8 cellular contexts compared by ENCODE assay signal in genomic region chr7:29684787-29685650, GRCh38.
DNase-seq lines count a peak whose midpoint lies in the region; ATAC-seq, FAIRE-seq and TF ChIP-seq lines count a peak whose summit lies in the region.

No MANE protein-coding gene starts in this region.

- WGBS in H1 (ENCODE audit: extremely low coverage in 1 of 2, insufficient coverage in 1 of 2, insufficient read length in 1 of 2, insufficient replicate concordance in 2 of 2, low coverage in 1 of 2, low lambda C conversion rate in 2 of 2, missing lambda C conversion rate in 1 of 2), 2 experiments, result 1% methylated on average over 95 of the region's 114 CpGs; no CpG with 5 or more reads in 1 of the 2 experiments

- no peak overlapping the region for H2AK5ac ChIP-seq in H1 (ENCODE audit: low read depth, low read length)

- no peak overlapping the region for H2BK15ac ChIP-seq in H1 (ENCODE audit: low read length)

- peak overlapping the region; percentile 60 for H3K18ac ChIP-seq in H1 (ENCODE audit: extremely low read depth, low read length)

- H3K4me1 ChIP-seq in A673 (ENCODE audit: insufficient read depth, low read length, poor library complexity, severe bottlenecking) (no peaks in the 10 kb centered on the region), H1 (replicated peaks in 1 of 4; ENCODE audit: control insufficient read depth in 3 of 4, insufficient read depth in 4 of 4, low read length in 3 of 4) (no peaks in the 10 kb centered on the region)

- H3K36me3 Mint-ChIP-seq in activated CD8-positive, alpha-beta T cell treated with anti-CD3 and anti-CD28 coated beads, Interleukin-2, amount 10 ng/mL, durations not matched to agents 7 days and 5 days (ENCODE audit: low read depth), result no peaks in the 10 kb centered on the region

- H3K27me3 ChIP-seq in A673 (replicated peaks; ENCODE audit: insufficient read depth, low read depth, low read length, poor library complexity), result no peaks in the 10 kb centered on the region
- no peaks in the 10 kb centered on the region for H3K27me3 ChIP-seq in H1 (replicated peaks in 1 of 4; ENCODE audit: control insufficient read depth in 3 of 4, extremely low read depth in 1 of 4, insufficient read depth in 3 of 4, low read length in 3 of 4)

- TF ChIP-seq POLR2A in GM18505 (IDR thresholded peaks at IDR 0.05; ENCODE audit: borderline replicate concordance, extremely low read depth, insufficient read depth, insufficient read length) (no peak), H1 (IDR thresholded peaks at IDR 0.05; ENCODE audit: control extremely low read depth in 1 of 2, low read depth in 2 of 2, low read length in 2 of 2) (no peak)

- intact Hi-C loops in A673 (cut with micrococcal nuclease; ENCODE audit: unreplicated experiment), result no loop called here

- H3K4me1 Mint-ChIP-seq in activated CD8-positive, alpha-beta T cell treated with anti-CD3 and anti-CD28 coated beads, Interleukin-2, amount 10 ng/mL, durations not matched to agents 7 days and 5 days (ENCODE audit: low read depth), result peaks cover 11% of the 10 kb centered on the region

- no peak overlapping the region for H4K5ac ChIP-seq in H1 (ENCODE audit: insufficient read length, low read depth, low read length)

- H2BK5ac ChIP-seq in H1 (ENCODE audit: low read depth, low read length), result no peak overlapping the region

- no peak overlapping the region for H3K27ac Mint-ChIP-seq in activated CD8-positive, alpha-beta T cell treated with anti-CD3 and anti-CD28 coated beads, Interleukin-2, amount 10 ng/mL, durations not matched to agents 7 days and 5 days

- BruUV-seq in A673 (replicated peaks; lab: Mats Ljungman, UMichigan), result no TSS peak

- H4K8ac ChIP-seq in H1 (ENCODE audit: extremely low read depth, insufficient read depth, low read length), result 0 out of 2 replicates have a peak overlapping the region, but pooled peaks have one; percentile 51

- no peak overlapping the region for H2BK12ac ChIP-seq in H1 (ENCODE audit: low read depth, low read length)

- H3K4me3 ChIP-seq in A673 (ENCODE audit: low read depth, low read length, poor library complexity, severe bottlenecking) (peak overlapping the region; percentile 73), H1 (ENCODE audit: extremely low read depth in 1 of 4, insufficient read depth in 2 of 4, low read depth in 3 of 4, low read length in 4 of 4) (peak overlapping the region; percentile 53 to 77 (median 68))

- no peak overlapping the region for H3K4ac ChIP-seq in H1 (replicated peaks; ENCODE audit: insufficient read length, low read depth, low read length)

- H3K27me3 Mint-ChIP-seq in activated CD8-positive, alpha-beta T cell treated with anti-CD3 and anti-CD28 coated beads, Interleukin-2, amount 10 ng/mL, durations not matched to agents 7 days and 5 days (ENCODE audit: low read depth), result peaks cover 29% of the 10 kb centered on the region

- CTCF ChIA-PET in A673 (lab: Charles Lee) (no interaction called here), H1 (lab: Charles Lee; ENCODE audit: partially characterized antibody) (no interaction called here)
- CTCF ChIA-PET in activated CD8-positive, alpha-beta T cell treated with anti-CD3 and anti-CD28 coated beads, Interleukin-2, amount 10 ng/mL, durations not matched to agents 7 days and 5 days (lab: Charles Lee), result no interaction called here

- no peak for TF ChIP-seq RAD21 in H1 (IDR thresholded peaks at IDR 0.05 in 1 of 2, conservative IDR thresholded peaks at IDR 0.05 in 1 of 2; ENCODE audit: low read depth in 2 of 2, low read length in 2 of 2)

- H3K23me2 ChIP-seq in H1 (ENCODE audit: low read depth, low read length), result no peaks in the 10 kb centered on the region

- H3K36me3 ChIP-seq in A673 (ENCODE audit: insufficient read depth, low read length, poor library complexity, severe bottlenecking) (no peaks in the 10 kb centered on the region), H1 (ENCODE audit: control insufficient read depth in 2 of 4, insufficient read depth in 4 of 4, low read length in 3 of 4) (no peaks in the 10 kb centered on the region)

- ATAC-seq in GM18505 (IDR thresholded peaks at IDR 0.05; ENCODE audit: unreplicated experiment), result peak; percentile 76
- ATAC-seq in HG03045 (IDR thresholded peaks at IDR 0.05; ENCODE audit: unreplicated experiment), result peak; percentile 79
- peak; percentile 86 for ATAC-seq in activated CD8-positive, alpha-beta T cell treated with anti-CD3 and anti-CD28 coated beads, Interleukin-2, amount 10 ng/mL, durations not matched to agents 7 days and 5 days

- no peaks in the 10 kb centered on the region for H3K79me1 ChIP-seq in H1 (ENCODE audit: low read depth, low read length)

- peak overlapping the region; percentile 45 to 60; a peak in 3 of 4 replicates for H3K4me2 ChIP-seq in H1 (ENCODE audit: insufficient read depth in 1 of 2, low read depth in 2 of 2, low read length in 2 of 2)

- peak; percentile 60 for DNase-seq in A673 (ENCODE audit: low spot score)
- DNase-seq in NCI-H526 (lab: John Stamatoyannopoulos, UW), result peak; percentile 51 to 83
- DNase-seq in activated CD8-positive, alpha-beta T cell treated with anti-CD3 and anti-CD28 coated beads, Interleukin-2, amount 10 ng/mL, durations not matched to agents 7 days and 5 days, result peak; percentile 62
- peak; percentile 13 to 86 for DNase-seq in H1 (ENCODE audit: low read depth in 1 of 2, low spot score in 2 of 2)
- peak; percentile 61 for DNase-seq in medulla oblongata (ENCODE audit: extremely low spot score)
- peak; percentile 11 for DNase-seq in stimulated activated CD8-positive, alpha-beta memory T cell treated with anti-CD3 and anti-CD28 coated beads, Interleukin-12 subunit alpha, Interleukin-12 subunit beta, amount 100 ng/mL, for 1 hour (ENCODE audit: low read depth)

- no peak overlapping the region for H2BK20ac ChIP-seq in H1 (ENCODE audit: low read length)

- no peak overlapping the region for H2BK120ac ChIP-seq in H1 (replicated peaks; ENCODE audit: low read depth, low read length)

- H3K4me3 Mint-ChIP-seq in activated CD8-positive, alpha-beta T cell treated with anti-CD3 and anti-CD28 coated beads, Interleukin-2, amount 10 ng/mL, durations not matched to agents 7 days and 5 days, result peak overlapping the region; percentile 81

- peak overlapping the region in 3 of 4 experiments; percentile 66 to 79 (median 72); a peak in 5 of 7 replicates for H3K9ac ChIP-seq in H1 (replicated peaks in 1 of 4; ENCODE audit: extremely low read depth in 1 of 4, low read depth in 3 of 4, low read length in 3 of 4)

- no peak overlapping the region for H3K14ac ChIP-seq in H1 (ENCODE audit: insufficient read length)

- no peak for TF ChIP-seq EP300 in H1 (IDR thresholded peaks at IDR 0.05; ENCODE audit: borderline replicate concordance in 1 of 2, low read depth in 2 of 2, low read length in 2 of 2)

- H3K9me3 ChIP-seq in A673 (ENCODE audit: low read depth, low read length, poor library complexity, severe bottlenecking) (no peaks in the 10 kb centered on the region), H1 (ENCODE audit: insufficient read depth in 2 of 2, low read depth in 1 of 2, low read length in 1 of 2) (no peaks in the 10 kb centered on the region)

- peak overlapping the region; percentile 72 for H3K27ac ChIP-seq in A673 (ENCODE audit: low read depth, low read length, poor library complexity, severe bottlenecking)
- H3K27ac ChIP-seq in H1 (ENCODE audit: low read depth, low read length), result peak overlapping the region; percentile 50; the same call in 1 of the 2 replicates

- H4K91ac ChIP-seq in H1 (replicated peaks; ENCODE audit: insufficient read length, low read length), result no peak overlapping the region

- H3K79me2 ChIP-seq in H1 (ENCODE audit: control insufficient read depth in 1 of 2, insufficient read depth in 2 of 2, low read length in 2 of 2), result no peaks in the 10 kb centered on the region

- TF ChIP-seq CTCF in A673 (conservative IDR thresholded peaks at IDR 0.05; ENCODE audit: low read depth, low read length) (no peak), H1 (IDR thresholded peaks at IDR 0.05; ENCODE audit: control extremely low read depth in 1 of 3, insufficient read depth in 1 of 3, low read depth in 1 of 3, low read length in 3 of 3) (no peak)

- no peak overlapping the region for H3K56ac ChIP-seq in H1 (replicated peaks; ENCODE audit: insufficient read length, low read depth, low read length)

- H2AFZ ChIP-seq in H1 (ENCODE audit: low read length), result peak overlapping the region; percentile 62; the same call in 1 of the 2 replicates

- no peak overlapping the region for H3K23ac ChIP-seq in H1 (ENCODE audit: insufficient read length)

- FAIRE-seq in H1 (lab: Jason Lieb, UNC), result no peak

- H3K9me3 Mint-ChIP-seq in activated CD8-positive, alpha-beta T cell treated with anti-CD3 and anti-CD28 coated beads, Interleukin-2, amount 10 ng/mL, durations not matched to agents 7 days and 5 days (ENCODE audit: insufficient read depth), result no peaks in the 10 kb centered on the region

- POLR2A ChIA-PET in A673 (lab: Charles Lee; ENCODE audit: low non-redundant PET), result no interaction called here
- POLR2A ChIA-PET in activated CD8-positive, alpha-beta T cell treated with anti-CD3 and anti-CD28 coated beads, Interleukin-2, amount 10 ng/mL, durations not matched to agents 7 days and 5 days (lab: Charles Lee), result no interaction called here
- POLR2A ChIA-PET in H1 (lab: Charles Lee; ENCODE audit: partially characterized antibody), result no interaction called here

- no peaks in the 10 kb centered on the region for H4K20me1 ChIP-seq in H1 (replicated peaks in 1 of 2; ENCODE audit: control insufficient read depth in 1 of 2, insufficient read depth in 2 of 2, low read length in 2 of 2)

TF ChIP-seq in H1, 55 proteins besides CTCF, POLR2A, EP300 and RAD21:
- TF ChIP-seq NRF1 (IDR thresholded peaks at IDR 0.05; ENCODE audit: low read depth, low read length) (peak; percentile 26; the same call in 1 of the 2 replicates), SP2 (IDR thresholded peaks at IDR 0.05; ENCODE audit: low read length) (no peak), EZH2 (IDR thresholded peaks at IDR 0.05; ENCODE audit: low read depth, low read length, severe bottlenecking) (no peak), RFX5 (IDR thresholded peaks at IDR 0.05; ENCODE audit: borderline replicate concordance, low read depth, low read length) (no peak), CBX8 (IDR thresholded peaks at IDR 0.05; ENCODE audit: borderline replicate concordance, low read depth, low read length) (no peak), SUZ12 (IDR thresholded peaks at IDR 0.05; ENCODE audit: low read length) (no peak), KDM4A (IDR thresholded peaks at IDR 0.05; ENCODE audit: low read depth, low read length, severe bottlenecking) (peak; percentile 73), BRCA1 (IDR thresholded peaks at IDR 0.05; ENCODE audit: low read depth, low read length) (no peak), GTF2F1 (IDR thresholded peaks at IDR 0.05; ENCODE audit: borderline replicate concordance, low read depth, low read length) (no peak), TAF1 (IDR thresholded peaks at IDR 0.05; ENCODE audit: low read depth, low read length) (peak; percentile 32; the same call in 1 of the 2 replicates), CREB1 (IDR thresholded peaks at IDR 0.05) (no peak), PHF8 (conservative IDR thresholded peaks at IDR 0.05; ENCODE audit: low read depth, low read length) (peak; percentile 55), HDAC6 (IDR thresholded peaks at IDR 0.05; ENCODE audit: low read depth, low read length) (no peak), SIRT6 (IDR thresholded peaks at IDR 0.05; ENCODE audit: low read length) (no peak)

Comparison
In these comparisons a context has a peak if more than half of its experiments do, and no peak if none do; other contexts are left out.
1. Peak in every context shown above with its lines: DNase-seq, ATAC-seq, H3K4me3 ChIP-seq and H3K27ac ChIP-seq.
2. DNase-seq: peak in every context shown above with its lines; median percentile 67 in NCI-H526; 62 in activated CD8-positive, alpha-beta T cell treated with anti-CD3 and anti-CD28 coated beads, Interleukin-2, amount 10 ng/mL, durations not matched to agents 7 days and 5 days; 61 in medulla oblongata; 60 in A673; 50 in H1; 11 in stimulated activated CD8-positive, alpha-beta memory T cell treated with anti-CD3 and anti-CD28 coated beads, Interleukin-12 subunit alpha, Interleukin-12 subunit beta, amount 100 ng/mL, for 1 hour.